12 cellular contexts compared by ENCODE assay signal in the genomic region with DNA sequence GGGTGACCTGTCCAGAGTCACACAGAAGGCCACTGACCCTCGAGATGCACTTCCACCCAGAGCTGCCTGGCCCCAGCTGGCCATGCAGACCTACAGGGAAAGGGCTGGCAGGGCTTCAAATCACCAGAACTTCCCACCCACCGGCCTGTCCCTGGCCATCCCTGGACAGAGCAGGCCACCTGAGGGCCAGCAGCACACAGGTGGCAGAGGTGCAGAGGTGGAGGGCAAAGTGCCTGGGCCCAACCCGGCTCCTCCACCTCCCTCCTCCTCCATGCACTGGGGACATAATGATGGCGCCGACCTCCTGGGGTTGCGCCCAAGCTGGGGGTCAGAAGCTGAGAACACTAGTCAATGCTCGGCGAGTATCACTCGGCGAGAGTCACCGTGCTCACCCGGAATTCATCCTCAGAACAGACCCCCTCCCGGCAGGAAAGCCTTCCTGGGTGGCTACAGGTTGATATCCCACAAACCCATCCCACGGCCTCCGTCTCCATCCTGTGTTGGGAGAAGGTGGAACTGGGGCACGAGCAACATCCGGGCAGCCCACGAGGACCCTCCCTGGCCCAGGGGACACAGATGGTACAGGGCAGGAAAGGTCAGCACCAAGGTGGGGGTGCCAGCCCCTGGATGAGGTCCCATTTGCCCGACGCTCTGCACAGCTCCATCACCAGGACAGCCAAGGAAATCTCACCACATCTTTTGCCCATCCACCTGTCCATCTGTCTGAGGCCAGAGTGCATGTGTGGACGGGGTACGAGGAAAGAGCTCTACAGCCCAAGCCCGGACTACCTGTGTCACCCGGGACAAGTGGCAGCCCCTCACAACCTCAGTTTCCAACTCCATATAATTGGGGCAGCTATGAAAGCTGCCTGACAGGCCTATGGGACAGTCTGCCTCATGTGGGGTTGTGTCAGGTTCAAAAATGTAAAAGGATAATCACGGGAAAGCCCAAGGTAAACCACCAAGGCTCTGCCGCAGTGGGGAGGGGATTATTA. TPM values are rescaled to one million over a fixed set of nuclear protein-coding genes. Genes with fewer than 3 reads are reported as not detected.
"Had no signal": no experiment of that assay in that cellular context is flagged by ENCODE, and none has a peak within 500 bp of the region (broad histone marks: within the 10 kb centered on the region; RNA-seq: fewer than 3 reads in every experiment).

No MANE protein-coding gene starts in this region.

- H3K36me3 ChIP-seq: cardiac muscle cell, tibial artery had no signal

- H3K36me3 Mint-ChIP-seq: activated CD8-positive, alpha-beta memory T cell treated with anti-CD3 and anti-CD28 coated beads, Interleukin-2, amount 10 ng/mL, durations not matched to agents 7 days and 5 days; natural killer cell treated with Interleukin-12 subunit alpha and Interleukin-12 subunit beta and Interleukin-15 and Interleukin-18, amount 100 ng/mL, for 72 hours; stimulated activated memory B cell treated with anti-CD40 and anti-IgM and Interleukin-4, amounts not matched to agents 10 μg/mL and 1 μg/mL and 100 μg/mL, for 72 hours had no signal

- H3K4me1 ChIP-seq: tibial artery had no signal

- H3K9me3 Mint-ChIP-seq: activated T-cell treated with anti-CD3 and anti-CD28 coated beads, Interleukin-2, amount 50 U/mL, for 24 hours; natural killer cell treated with Interleukin-12 subunit alpha and Interleukin-12 subunit beta and Interleukin-15 and Interleukin-18, amount 100 ng/mL, for 72 hours; stimulated activated memory B cell treated with anti-CD40 and anti-IgM and Interleukin-4, amounts not matched to agents 10 μg/mL and 1 μg/mL and 100 μg/mL, for 72 hours had no signal

- ATAC-seq: activated CD8-positive, alpha-beta memory T cell treated with anti-CD3 and anti-CD28 coated beads, Interleukin-2, amount 10 ng/mL, durations not matched to agents 7 days and 5 days; natural killer cell treated with Interleukin-12 subunit alpha and Interleukin-12 subunit beta and Interleukin-15 and Interleukin-18, amount 100 ng/mL, for 72 hours; stimulated activated memory B cell treated with anti-CD40 and anti-IgM and Interleukin-4, amounts not matched to agents 10 μg/mL and 1 μg/mL and 100 μg/mL, for 72 hours; T-helper 17 cell had no signal

- H3K27ac Mint-ChIP-seq: activated CD8-positive, alpha-beta memory T cell treated with anti-CD3 and anti-CD28 coated beads, Interleukin-2, amount 10 ng/mL, durations not matched to agents 7 days and 5 days; activated T-cell treated with anti-CD3 and anti-CD28 coated beads, Interleukin-2, amount 50 U/mL, for 24 hours; natural killer cell treated with Interleukin-12 subunit alpha and Interleukin-12 subunit beta and Interleukin-15 and Interleukin-18, amount 100 ng/mL, for 72 hours; stimulated activated memory B cell treated with anti-CD40 and anti-IgM and Interleukin-4, amounts not matched to agents 10 μg/mL and 1 μg/mL and 100 μg/mL, for 72 hours; T-helper 17 cell had no signal

- H3K4me3 Mint-ChIP-seq: activated CD8-positive, alpha-beta memory T cell treated with anti-CD3 and anti-CD28 coated beads, Interleukin-2, amount 10 ng/mL, durations not matched to agents 7 days and 5 days; activated T-cell treated with anti-CD3 and anti-CD28 coated beads, Interleukin-2, amount 50 U/mL, for 24 hours; natural killer cell treated with Interleukin-12 subunit alpha and Interleukin-12 subunit beta and Interleukin-15 and Interleukin-18, amount 100 ng/mL, for 72 hours; stimulated activated memory B cell treated with anti-CD40 and anti-IgM and Interleukin-4, amounts not matched to agents 10 μg/mL and 1 μg/mL and 100 μg/mL, for 72 hours; T-helper 17 cell had no signal

- DNase-seq: activated CD8-positive, alpha-beta memory T cell treated with anti-CD3 and anti-CD28 coated beads, Interleukin-2, amount 10 ng/mL, durations not matched to agents 7 days and 5 days; activated gamma-delta T cell treated with Interleukin-2 at 50 U/mL for 16 hours; activated T-cell treated with anti-CD3 and anti-CD28 coated beads, Interleukin-2, amount 50 U/mL, for 24 hours; effector CD8-positive, alpha-beta T cell; kidney glomerular epithelial cell; T-helper 17 cell had no signal

- H3K9me3 ChIP-seq: tibial artery had no signal

- H3K27ac ChIP-seq: cardiac muscle cell, coronary artery, tibial artery had no signal

- H3K4me3 ChIP-seq: cardiac muscle cell, coronary artery, smooth muscle cell, tibial artery had no signal

RNA-seq across cellular contexts. Expression of a gene that starts 10.8 kb away (rescaled TPM):
- total RNA-seq: cardiac muscle cell; natural killer cell treated with Interleukin-12 subunit alpha and Interleukin-12 subunit beta and Interleukin-15 and Interleukin-18, amount 100 ng/mL, for 72 hours had no signal
- polyA plus RNA-seq: cardiac muscle cell had no signal
